In genomic region chr3:101724329-101725191, GRCh38 we compare ENCODE assay signal across 8 cellular contexts. TPM values are rescaled to one million over a fixed set of nuclear protein-coding genes. Genes with fewer than 3 reads are reported as not detected.
DNase-seq lines count a peak whose midpoint lies in the region; ATAC-seq and TF ChIP-seq lines count a peak whose summit lies in the region.

Gene CEP97 (plus strand): TSS chr3:101724614. CDS start chr3:101724677, 63 bp downstream.

- under 1% methylated on average over 39 of the region's 49 CpGs for WGBS in esophagus muscularis mucosa

- H3K9me3 Mint-ChIP-seq in activated T-cell treated with anti-CD3 and anti-CD28 coated beads, Interleukin-2, amount 50 U/mL, for 24 hours: no peaks in the 10 kb centered on the region

- H3K4me1 ChIP-seq in esophagus muscularis mucosa (peaks cover 8 to 16% (median 15%) of the 10 kb centered on the region in 4 donors), muscle layer of duodenum (ENCODE audit: control insufficient read depth in 1 of 2, insufficient read depth in 2 of 2, low read length in 2 of 2) (peaks cover 6 to 11% of the 10 kb centered on the region in 2 donors)

- peaks cover 43% of the 10 kb centered on the region for H3K36me3 Mint-ChIP-seq in activated T-cell treated with anti-CD3 and anti-CD28 coated beads, Interleukin-2, amount 50 U/mL, for 24 hours (ENCODE audit: low read depth)

- H3K27ac ChIP-seq in esophagus muscularis mucosa (replicated peaks in 1 of 4) (peak within 1 kb of the TSS; percentile 62 to 84 (median 78)), muscle layer of duodenum (ENCODE audit: low read length) (peak within 1 kb of the TSS; percentile 87)

- TF ChIP-seq POLR2A in esophagus muscularis mucosa (IDR thresholded peaks at IDR 0.05; ENCODE audit: low read depth): no peak

- H3K4me3 ChIP-seq in esophagus muscularis mucosa (peak within 1 kb of the TSS; percentile 63 to 82 (median 78)), muscle layer of duodenum (ENCODE audit: low read depth in 1 of 2, low read length in 2 of 2) (peak within 1 kb of the TSS; percentile 90 to 99)

- TF ChIP-seq CTCF in esophagus muscularis mucosa (IDR thresholded peaks at IDR 0.05): no peak

- H3K27me3 ChIP-seq in esophagus muscularis mucosa: no peaks in the 10 kb centered on the region
- no peaks in the 10 kb centered on the region for H3K27me3 ChIP-seq in muscle layer of duodenum (ENCODE audit: low read depth, low read length)

- no peak for TF ChIP-seq EP300 in esophagus muscularis mucosa (IDR thresholded peaks at IDR 0.05)

- peaks cover 0 to 19% (median 12%) of the 10 kb centered on the region in 4 donors for H3K36me3 ChIP-seq in esophagus muscularis mucosa
- peaks cover 0 to 15% of the 10 kb centered on the region in 2 donors for H3K36me3 ChIP-seq in muscle layer of duodenum (ENCODE audit: control insufficient read depth in 1 of 2, insufficient read depth in 2 of 2, low read length in 2 of 2)

- intact Hi-C loops in esophagus muscularis mucosa (cut with DNase I): no loop called here

- no peaks in the 10 kb centered on the region for H3K9me3 ChIP-seq in esophagus muscularis mucosa
- no peaks in the 10 kb centered on the region for H3K9me3 ChIP-seq in muscle layer of duodenum (ENCODE audit: control insufficient read depth in 1 of 2, low read length in 2 of 2)

- H3K4me1 Mint-ChIP-seq in activated T-cell treated with anti-CD3 and anti-CD28 coated beads, Interleukin-2, amount 50 U/mL, for 24 hours (ENCODE audit: low read depth): peaks cover 48% of the 10 kb centered on the region

- H3K27ac Mint-ChIP-seq in activated T-cell treated with anti-CD3 and anti-CD28 coated beads, Interleukin-2, amount 50 U/mL, for 24 hours: peak within 1 kb of the TSS; percentile 98

- in situ Hi-C loops in KBM-7 (cut with MboI; ENCODE audit: low pct_unique_long_range_greater_than_20kb, low sequenced_read_pairs): no loop called here

- peak; percentile 90 for ATAC-seq in GM21717 (IDR thresholded peaks at IDR 0.05; ENCODE audit: unreplicated experiment)

- H3K27me3 Mint-ChIP-seq in activated T-cell treated with anti-CD3 and anti-CD28 coated beads, Interleukin-2, amount 50 U/mL, for 24 hours: no peaks in the 10 kb centered on the region

- H3K4me3 Mint-ChIP-seq in activated T-cell treated with anti-CD3 and anti-CD28 coated beads, Interleukin-2, amount 50 U/mL, for 24 hours: peak within 1 kb of the TSS; percentile 97

- DNase-seq in DMS153 treated with DMSO at 0.1 percent for 48 hours (lab: John Stamatoyannopoulos, UW; ENCODE audit: unreplicated experiment) (peak; percentile 95), KBM-7 (peak; percentile 95), esophagus muscularis mucosa (ENCODE audit: extremely low spot score) (peak; percentile 97)
- peak; percentile 92 for DNase-seq in activated T-cell treated with anti-CD3 and anti-CD28 coated beads, Interleukin-2, amount 50 U/mL, for 24 hours
- peak; percentile 75 to 83 for DNase-seq in stimulated activated CD8-positive, alpha-beta memory T cell treated with anti-CD3 and anti-CD28 coated beads, Interleukin-7, amount 100 ng/mL, for 4 hours (ENCODE audit: low read depth in 2 of 2)

TF ChIP-seq in PFSK-1, 5 proteins besides CTCF, POLR2A, EP300 and RAD21:
- TF ChIP-seq TAF1 (IDR thresholded peaks at IDR 0.05; ENCODE audit: borderline replicate concordance, insufficient read depth, low read length): peak; percentile 71; the same call in 1 of the 2 replicates
- peak; percentile 43; the same call in 1 of the 2 replicates for TF ChIP-seq POLR2AphosphoS5 (IDR thresholded peaks at IDR 0.05; ENCODE audit: low read depth, low read length)
- TF ChIP-seq SIN3A (IDR thresholded peaks at IDR 0.05; ENCODE audit: borderline replicate concordance, insufficient read depth, low read length): no peak
- no peak for TF ChIP-seq REST (IDR thresholded peaks at IDR 0.05; ENCODE audit: insufficient read depth in 1 of 2, low read depth in 2 of 2, low read length in 2 of 2)

RNA-seq across cellular contexts. Expression of gene CEP97, which starts in this region (rescaled TPM):
- 1.5 TPM for polyA plus RNA-seq in PFSK-1 (2012; ENCODE audit: insufficient read length, low read depth)
- total RNA-seq in esophagus muscularis mucosa: 10 to 100 TPM in 1 of 4 donors, 1 to 10 TPM in 3; 7.2 to 10.4 (median 8.0) TPM

Comparison
In these comparisons a context has a peak if more than half of its experiments do, and no peak if none do; other contexts are left out.
1. Peak in every context shown above with its lines: DNase-seq, ATAC-seq, H3K4me3 ChIP-seq and H3K27ac ChIP-seq.